13 cellular contexts compared by ENCODE assay signal in genomic region chr3:50573566-50574279, GRCh38. TPM values are rescaled to one million over a fixed set of nuclear protein-coding genes. Genes with fewer than 3 reads are reported as not detected.
DNase-seq lines count a peak whose midpoint lies in the region; ATAC-seq and TF ChIP-seq lines count a peak whose summit lies in the region.
"Had no signal": no experiment of that assay in that cellular context is flagged by ENCODE, and none has a peak within 500 bp of the region (broad histone marks: within the 10 kb centered on the region; RNA-seq: fewer than 3 reads in every experiment).

No MANE protein-coding gene starts in this region.

- H4K5ac ChIP-seq in mesendoderm (ENCODE audit: low read length) = no peak overlapping the region

- no peaks in the 10 kb centered on the region for H3K9me3 Mint-ChIP-seq in CD8-positive, alpha-beta T cell
- no peaks in the 10 kb centered on the region for H3K9me3 Mint-ChIP-seq in activated CD8-positive, alpha-beta T cell treated with anti-CD3 and anti-CD28 coated beads for 36 hours
- H3K9me3 Mint-ChIP-seq in central memory CD8-positive, alpha-beta T cell = no peaks in the 10 kb centered on the region

- 87 to 88% methylated on average over 7 of the region's 7 CpGs for WGBS in heart right ventricle, 2 donors
- no CpG with 5 or more reads among the region's 7 CpGs for WGBS in mesendoderm (ENCODE audit: extremely low coverage, insufficient coverage, low lambda C conversion rate)

- intact Hi-C loops in CD8-positive, alpha-beta T cell (cut with DNase I, micrococcal nuclease) = loop anchor here (2.0 to 5.0 kb wide), 6 partner anchors 17 to 1099 kb away; partner anchors contain the start of gene TEX264 (in 1 of the 2)
- intact Hi-C loops in activated CD8-positive, alpha-beta T cell treated with anti-CD3 and anti-CD28 coated beads for 36 hours (cut with micrococcal nuclease) = loop anchor here (1.0 to 2.0 kb wide), 2 partner anchors 17 to 39 kb away; no protein-coding TSS in a partner anchor
- intact Hi-C loops in heart right ventricle (cut with DNase I) = loop anchor here in 6 of 10 donors (2.0 to 10.0 kb wide), 4 partner anchors 41 to 811 kb away; partner anchors contain the start of genes MANF (in 2 of the 6) and DOCK3 (in 1 of the 6)

- DNase-seq in CD8-positive, alpha-beta T cell = peak in 5 of 7 experiments; percentile 29 to 56 (median 41)
- DNase-seq in activated CD8-positive, alpha-beta T cell treated with anti-CD3 and anti-CD28 coated beads for 36 hours = peak; percentile 97
- DNase-seq in central memory CD8-positive, alpha-beta T cell (ENCODE audit: low spot score in 2 of 2) = peak in 1 of 2 donors; percentile 47
- DNase-seq in stimulated activated CD4-positive, alpha-beta T cell treated with anti-CD3 and anti-CD28 coated beads, Interleukin-4, amount 100 ng/mL, for 4 hours = peak; percentile 53 to 87
- DNase-seq in DMS79 treated with DMSO at 0.1 percent for 48 hours (lab: John Stamatoyannopoulos, UW) (no peak), heart right ventricle (no peak), right atrium auricular region (ENCODE audit: low spot score) (no peak), mesendoderm (no peak)
- DNase-seq: anterior cingulate cortex, psoas muscle, uterus had no signal

- peak; percentile 12 for ATAC-seq in CD8-positive, alpha-beta T cell
- peak; percentile 49 for ATAC-seq in activated CD8-positive, alpha-beta T cell treated with anti-CD3 and anti-CD28 coated beads for 36 hours
- ATAC-seq in central memory CD8-positive, alpha-beta T cell (replicated peaks; ENCODE audit: extremely low read depth, poor library complexity, severe bottlenecking) = peak; percentile 26
- no peak for ATAC-seq in heart right ventricle
- ATAC-seq: psoas muscle had no signal

- H3K4ac ChIP-seq in mesendoderm (ENCODE audit: low read depth, low read length) = no peak overlapping the region

- H4K8ac ChIP-seq in mesendoderm (ENCODE audit: low read depth, low read length) = no peak overlapping the region

- H3K27ac ChIP-seq in CD8-positive, alpha-beta T cell (ENCODE audit: low read depth, low read length) = peak overlapping the region; percentile 28
- H3K27ac ChIP-seq in heart right ventricle (peak overlapping the region in 1 of 10 donors; percentile 73), right atrium auricular region (no peak overlapping the region), mesendoderm (ENCODE audit: low read depth, low read length) (no peak overlapping the region)
- H3K27ac ChIP-seq: epithelial cell of prostate, SK-N-MC, uterus had no signal

- H3K79me1 ChIP-seq in mesendoderm (ENCODE audit: low read length) = no peaks in the 10 kb centered on the region

- no peaks in the 10 kb centered on the region for H3K27me3 ChIP-seq in CD8-positive, alpha-beta T cell (ENCODE audit: insufficient read depth, low read length)
- no peaks in the 10 kb centered on the region for H3K27me3 ChIP-seq in heart right ventricle
- no peaks in the 10 kb centered on the region for H3K27me3 ChIP-seq in right atrium auricular region
- H3K27me3 ChIP-seq in mesendoderm (ENCODE audit: insufficient read depth, low read length, poor library complexity) = no peaks in the 10 kb centered on the region
- H3K27me3 ChIP-seq: uterus had no signal

- H3K79me2 ChIP-seq in mesendoderm (ENCODE audit: control insufficient read depth, insufficient read depth, low read length) = no peaks in the 10 kb centered on the region

- no peak overlapping the region for H3K9ac ChIP-seq in mesendoderm (ENCODE audit: low read length)

- no peak for TF ChIP-seq CTCF in CD8-positive, alpha-beta T cell (IDR thresholded peaks at IDR 0.05)
- TF ChIP-seq CTCF in activated CD8-positive, alpha-beta T cell treated with anti-CD3 and anti-CD28 coated beads for 36 hours (IDR thresholded peaks at IDR 0.05) = no peak
- TF ChIP-seq CTCF in heart right ventricle (IDR thresholded peaks at IDR 0.05) (no peak), right atrium auricular region (IDR thresholded peaks at IDR 0.05) (no peak)

- no peaks in the 10 kb centered on the region for H3K27me3 Mint-ChIP-seq in CD8-positive, alpha-beta T cell (ENCODE audit: low read depth)
- H3K27me3 Mint-ChIP-seq in activated CD8-positive, alpha-beta T cell treated with anti-CD3 and anti-CD28 coated beads for 36 hours = peaks cover 2% of the 10 kb centered on the region
- H3K27me3 Mint-ChIP-seq in central memory CD8-positive, alpha-beta T cell = no peaks in the 10 kb centered on the region

- H3K36me3 Mint-ChIP-seq in CD8-positive, alpha-beta T cell = peaks cover 27% of the 10 kb centered on the region
- peaks cover 93% of the 10 kb centered on the region for H3K36me3 Mint-ChIP-seq in activated CD8-positive, alpha-beta T cell treated with anti-CD3 and anti-CD28 coated beads for 36 hours (ENCODE audit: low read depth)
- H3K36me3 Mint-ChIP-seq in central memory CD8-positive, alpha-beta T cell (ENCODE audit: insufficient read depth) = peaks cover 10% of the 10 kb centered on the region

- no peak overlapping the region for H3K56ac ChIP-seq in mesendoderm (ENCODE audit: low read length)

- H3K4me1 Mint-ChIP-seq in CD8-positive, alpha-beta T cell (ENCODE audit: low read depth) = peaks cover 69% of the 10 kb centered on the region
- H3K4me1 Mint-ChIP-seq in activated CD8-positive, alpha-beta T cell treated with anti-CD3 and anti-CD28 coated beads for 36 hours (ENCODE audit: low read depth) = peaks cover 66% of the 10 kb centered on the region
- H3K4me1 Mint-ChIP-seq in central memory CD8-positive, alpha-beta T cell = peaks cover 55% of the 10 kb centered on the region

- CTCF ChIA-PET in CD8-positive, alpha-beta T cell (lab: Charles Lee) = interaction anchor here (1.0 to 21.5 kb wide), 11 partner anchors 9 to 798 kb away, joined by 3 to 968 read pairs (median 5); partner anchors contain the start of genes CISH and MAPKAPK3
- CTCF ChIA-PET in activated CD8-positive, alpha-beta T cell treated with anti-CD3 and anti-CD28 coated beads for 36 hours (lab: Charles Lee) = interaction anchor here (1.3 to 14.6 kb wide), 5 partner anchors 9 to 231 kb away, joined by 3 to 769 read pairs (median 5); partner anchors contain the start of genes CISH and MAPKAPK3

- peaks cover 83% of the 10 kb centered on the region for H3K4me1 ChIP-seq in CD8-positive, alpha-beta T cell (ENCODE audit: insufficient read depth, low read length)
- H3K4me1 ChIP-seq in heart right ventricle (peaks cover 6 to 55% (median 25%) of the 10 kb centered on the region in 9 donors), right atrium auricular region (peaks cover 0 to 17% of the 10 kb centered on the region in 2 donors), mesendoderm (ENCODE audit: control insufficient read depth, low read depth, low read length) (no peaks in the 10 kb centered on the region)

- H2BK5ac ChIP-seq in mesendoderm (ENCODE audit: low read length) = no peak overlapping the region

- peaks cover 12% of the 10 kb centered on the region for H3K36me3 ChIP-seq in CD8-positive, alpha-beta T cell (ENCODE audit: insufficient read depth, low read length)
- H3K36me3 ChIP-seq in heart right ventricle (peaks cover 0 to 64% (median 0%) of the 10 kb centered on the region in 9 donors), right atrium auricular region (no peaks in the 10 kb centered on the region), mesendoderm (ENCODE audit: control insufficient read depth, insufficient read depth, low read length) (no peaks in the 10 kb centered on the region)
- H3K36me3 ChIP-seq: uterus had no signal

- no peak overlapping the region for H3K18ac ChIP-seq in mesendoderm (ENCODE audit: low read length)

- H3K9me3 ChIP-seq in CD8-positive, alpha-beta T cell (ENCODE audit: low read length) = no peaks in the 10 kb centered on the region
- H3K9me3 ChIP-seq in heart right ventricle (no peaks in the 10 kb centered on the region), right atrium auricular region (no peaks in the 10 kb centered on the region)
- H3K9me3 ChIP-seq: psoas muscle, uterus had no signal

- H3K23ac ChIP-seq in mesendoderm (ENCODE audit: low read length) = no peak overlapping the region

- H2BK15ac ChIP-seq in mesendoderm (replicated peaks; ENCODE audit: low read depth) = no peak overlapping the region

- H2AK5ac ChIP-seq in mesendoderm (ENCODE audit: low read length) = no peak overlapping the region

- peak overlapping the region; percentile 16 for H3K4me3 ChIP-seq in CD8-positive, alpha-beta T cell (ENCODE audit: low read depth, low read length)
- H3K4me3 ChIP-seq in heart right ventricle (no peak overlapping the region), right atrium auricular region (no peak overlapping the region), mesendoderm (ENCODE audit: low read length) (no peak overlapping the region)
- H3K4me3 ChIP-seq: psoas muscle, SK-N-MC, uterus had no signal

- H3K27ac Mint-ChIP-seq in CD8-positive, alpha-beta T cell = peak overlapping the region; percentile 94
- H3K27ac Mint-ChIP-seq in activated CD8-positive, alpha-beta T cell treated with anti-CD3 and anti-CD28 coated beads for 36 hours = peak overlapping the region; percentile 93
- peak overlapping the region; percentile 61 for H3K27ac Mint-ChIP-seq in central memory CD8-positive, alpha-beta T cell (ENCODE audit: low read depth)

- no peak overlapping the region for H2BK120ac ChIP-seq in mesendoderm (ENCODE audit: low read depth, low read length)

- H3K4me3 Mint-ChIP-seq in CD8-positive, alpha-beta T cell = peak overlapping the region; percentile 42
- peak overlapping the region; percentile 91 for H3K4me3 Mint-ChIP-seq in activated CD8-positive, alpha-beta T cell treated with anti-CD3 and anti-CD28 coated beads for 36 hours
- peak overlapping the region; percentile 51 for H3K4me3 Mint-ChIP-seq in central memory CD8-positive, alpha-beta T cell

- POLR2A ChIA-PET in CD8-positive, alpha-beta T cell (lab: Charles Lee) = interaction anchor here (1.1 to 16.5 kb wide), 3 partner anchors 33 to 79 kb away, joined by 4 to 301 read pairs (median 84); partner anchors contain the start of genes CISH and MAPKAPK3
- POLR2A ChIA-PET in activated CD8-positive, alpha-beta T cell treated with anti-CD3 and anti-CD28 coated beads for 36 hours (lab: Charles Lee) = interaction anchor here (0.7 to 18.9 kb wide), 10 partner anchors 9 to 816 kb away, joined by 3 to 2276 read pairs (median 6); partner anchors contain the start of genes CISH, DOCK3, MAPKAPK3 and RASSF1

- H3K4me2 ChIP-seq in mesendoderm (ENCODE audit: low read length) = no peak overlapping the region

RNA-seq across cellular contexts. Expression of gene HEMK1, which starts 4.4 kb away (rescaled TPM):
- total RNA-seq in CD8-positive, alpha-beta T cell = 10 to 100 TPM; 11.1 to 12.5 TPM
- total RNA-seq in activated CD8-positive, alpha-beta T cell treated with anti-CD3 and anti-CD28 coated beads for 36 hours = 100 to 1,000 TPM in 1 of 2 experiments, 10 to 100 TPM in 1; 97.1 to 101 TPM
- 10 to 100 TPM; 10.6 to 19.0 (median 14.8) TPM for total RNA-seq in heart right ventricle
- 10 to 100 TPM; 13.5 to 17.7 TPM for polyA plus RNA-seq in heart right ventricle
- total RNA-seq in right atrium auricular region = 1 to 10 TPM; 7.2 to 9.6 TPM
- 5.3 TPM for polyA plus RNA-seq in mesendoderm (2013, experiment 1 of 2)
- 5.4 TPM for polyA plus RNA-seq in mesendoderm (2013, experiment 2 of 2)

RNA-seq across cellular contexts. Expression of gene C3orf18, which starts 6.2 kb away (rescaled TPM):
- total RNA-seq in CD8-positive, alpha-beta T cell = 1 to 10 TPM; 5.4 to 5.5 TPM
- 10 to 100 TPM; 37.9 to 41.3 TPM for total RNA-seq in activated CD8-positive, alpha-beta T cell treated with anti-CD3 and anti-CD28 coated beads for 36 hours
- total RNA-seq in heart right ventricle (10 to 100 TPM; 31.6 to 49.9 (median 43.4) TPM), right atrium auricular region (10 to 100 TPM; 25.6 to 34.8 TPM)
- 10 to 100 TPM; 19.9 to 28.7 TPM for polyA plus RNA-seq in heart right ventricle
- 1.9 TPM for polyA plus RNA-seq in mesendoderm (2013, experiment 1 of 2)
- polyA plus RNA-seq in mesendoderm (2013, experiment 2 of 2) = 1.9 TPM

RNA-seq across cellular contexts. Expression of gene CISH, which starts 37.9 kb away (rescaled TPM):
- 1 to 10 TPM; 4.7 to 5.6 TPM for total RNA-seq in CD8-positive, alpha-beta T cell
- total RNA-seq in activated CD8-positive, alpha-beta T cell treated with anti-CD3 and anti-CD28 coated beads for 36 hours = 100 to 1,000 TPM; 307 to 308 TPM
- total RNA-seq in heart right ventricle (100 to 1,000 TPM in 1 of 10 donors, 10 to 100 TPM in 6, 1 to 10 TPM in 3; 5.4 to 131 (median 24.0) TPM), right atrium auricular region (1 to 10 TPM; 4.7 to 9.9 TPM)
- polyA plus RNA-seq in heart right ventricle = 10 to 100 TPM in 1 of 2 donors, 1 to 10 TPM in 1; 8.9 to 21.1 TPM
- polyA plus RNA-seq in mesendoderm (2013, experiment 1 of 2) = 2.4 TPM
- polyA plus RNA-seq in mesendoderm (2013, experiment 2 of 2) = 2.3 TPM

RNA-seq across cellular contexts. Expression of gene MAPKAPK3, which starts 43.2 kb away (rescaled TPM):
- 10 to 100 TPM; 18.3 to 18.5 TPM for total RNA-seq in CD8-positive, alpha-beta T cell
- total RNA-seq in activated CD8-positive, alpha-beta T cell treated with anti-CD3 and anti-CD28 coated beads for 36 hours = 100 to 1,000 TPM; 204 to 205 TPM
- total RNA-seq in heart right ventricle (100 to 1,000 TPM; 278 to 496 (median 334) TPM), right atrium auricular region (100 to 1,000 TPM; 148 to 187 TPM)
- polyA plus RNA-seq in heart right ventricle = 100 to 1,000 TPM; 134 to 225 TPM
- 35.2 TPM for polyA plus RNA-seq in mesendoderm (2013, experiment 1 of 2)
- 36.3 TPM for polyA plus RNA-seq in mesendoderm (2013, experiment 2 of 2)

Comparison
In these comparisons a context has a peak if more than half of its experiments do, and no peak if none do; other contexts are left out.
1. ATAC-seq: peak in CD8-positive, alpha-beta T cell (single experiment), activated CD8-positive, alpha-beta T cell treated with anti-CD3 and anti-CD28 coated beads for 36 hours (single experiment) and central memory CD8-positive, alpha-beta T cell (single experiment); none in heart right ventricle (0 of 8).
2. DNase-seq: peak in CD8-positive, alpha-beta T cell (5 of 7), activated CD8-positive, alpha-beta T cell treated with anti-CD3 and anti-CD28 coated beads for 36 hours (single experiment) and stimulated activated CD4-positive, alpha-beta T cell treated with anti-CD3 and anti-CD28 coated beads, Interleukin-4, amount 100 ng/mL, for 4 hours (2 of 2); none in DMS79 treated with DMSO at 0.1 percent for 48 hours (single experiment), heart right ventricle (0 of 2), right atrium auricular region (single experiment) and mesendoderm (single experiment).
3. RNA of gene HEMK1, which starts 4.4 kb away (total RNA-seq): 97.1 to 101 TPM in activated CD8-positive, alpha-beta T cell treated with anti-CD3 and anti-CD28 coated beads for 36 hours; 10.6 to 19.0 TPM in heart right ventricle, 11.1 to 12.5 TPM in CD8-positive, alpha-beta T cell and 7.2 to 9.6 TPM in right atrium auricular region; every median in the first group is over 4 times any median in the second.
4. RNA of gene C3orf18, which starts 6.2 kb away (total RNA-seq): 31.6 to 49.9 TPM in heart right ventricle, 37.9 to 41.3 TPM in activated CD8-positive, alpha-beta T cell treated with anti-CD3 and anti-CD28 coated beads for 36 hours and 25.6 to 34.8 TPM in right atrium auricular region; 5.4 to 5.5 TPM in CD8-positive, alpha-beta T cell; every median in the first group is over 4 times any median in the second.
5. Peak in every context shown above with its lines, with median percentiles within 50 percentile points of each other: H3K27ac Mint-ChIP-seq and H3K4me3 Mint-ChIP-seq.